Comparison of ENCODE assay signal across 8 cellular contexts in the genomic region with DNA sequence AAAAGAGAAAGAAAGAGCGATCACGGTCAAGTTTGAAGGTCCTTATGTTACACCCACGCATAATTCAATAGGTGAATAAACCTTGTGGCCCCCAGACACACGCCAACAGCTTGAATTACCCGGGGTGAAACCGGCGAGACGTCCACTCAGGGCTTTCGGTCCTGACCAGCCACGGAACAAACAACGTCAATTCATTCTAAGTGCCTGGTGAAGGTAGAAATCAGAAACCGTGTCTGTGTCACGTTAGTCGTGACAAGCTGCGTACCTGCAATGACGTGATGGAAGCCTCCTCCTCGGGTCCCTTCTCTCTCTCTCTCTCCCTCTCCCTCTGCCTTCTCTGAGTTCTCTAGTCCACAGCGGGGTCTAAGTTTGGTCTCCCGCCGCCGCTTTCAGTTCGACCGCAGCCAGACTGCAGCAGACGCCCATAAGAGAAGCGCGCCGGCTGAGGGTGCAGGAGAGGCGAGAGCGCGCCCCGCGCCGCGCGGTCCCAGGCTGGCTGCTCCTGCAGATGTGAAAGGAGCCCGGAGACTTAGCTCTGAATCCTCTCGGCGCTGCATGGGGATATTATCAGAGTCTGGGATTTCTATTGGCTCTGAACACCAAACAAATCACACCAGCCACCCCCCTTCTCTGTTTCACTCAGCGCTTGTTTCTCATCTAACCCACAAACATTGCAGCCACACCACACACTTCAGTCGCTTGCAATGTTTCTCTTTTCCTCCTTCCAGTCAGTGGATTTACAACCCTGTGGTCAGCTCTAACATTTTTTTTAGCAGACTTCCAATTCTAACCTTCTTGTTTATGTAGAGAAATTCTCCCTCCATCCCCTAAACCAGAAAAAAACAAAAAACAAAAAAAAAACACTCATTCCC. TPM values are rescaled to one million over a fixed set of nuclear protein-coding genes. Genes with fewer than 3 reads are reported as not detected.
DNase-seq lines count a peak whose midpoint lies in the region; ATAC-seq and TF ChIP-seq lines count a peak whose summit lies in the region.

A gene (minus strand): TSS at position 537 of the 872 bp plus-strand sequence. CDS start 118,680 bp downstream, outside the sequence.

- no peaks in the 10 kb centered on the region for H3K36me3 Mint-ChIP-seq in T-helper 2 cell treated with Interferon-gamma antibody and Interleukin-4, amounts not matched to agents 5 μg/mL and 100 μg/mL, for 36 hours (ENCODE audit: low read depth)

- no peak for TF ChIP-seq CTCF in cardiac fibroblast (IDR thresholded peaks at IDR 0.05; ENCODE audit: low read depth, low read length)

- H3K27me3 Mint-ChIP-seq in T-helper 2 cell treated with Interferon-gamma antibody and Interleukin-4, amounts not matched to agents 5 μg/mL and 100 μg/mL, for 36 hours (ENCODE audit: low read depth) = peaks cover 43% of the 10 kb centered on the region

- H3K4me3 Mint-ChIP-seq in T-helper 2 cell treated with Interferon-gamma antibody and Interleukin-4, amounts not matched to agents 5 μg/mL and 100 μg/mL, for 36 hours = peak within 1 kb of the TSS; percentile 90

- no peak within 1 kb of the TSS for H3K27ac Mint-ChIP-seq in T-helper 2 cell treated with Interferon-gamma antibody and Interleukin-4, amounts not matched to agents 5 μg/mL and 100 μg/mL, for 36 hours

- peak within 1 kb of the TSS; percentile 50 to 58 for H3K4me3 ChIP-seq in cardiac fibroblast (replicated peaks in 1 of 2; ENCODE audit: low read depth in 2 of 2, low read length in 2 of 2)

- no peaks in the 10 kb centered on the region for H3K9me3 Mint-ChIP-seq in T-helper 2 cell treated with Interferon-gamma antibody and Interleukin-4, amounts not matched to agents 5 μg/mL and 100 μg/mL, for 36 hours

- H3K4me1 Mint-ChIP-seq in T-helper 2 cell treated with Interferon-gamma antibody and Interleukin-4, amounts not matched to agents 5 μg/mL and 100 μg/mL, for 36 hours (ENCODE audit: low read depth) = peaks cover 26% of the 10 kb centered on the region

- DNase-seq in DMS53 (lab: John Stamatoyannopoulos, UW) (peak; percentile 74), HT1080 (ENCODE audit: low read depth) (peak; percentile 46), cardiac fibroblast (ENCODE audit: low read depth in 2 of 2) (peak; percentile 45 to 64), kidney glomerular epithelial cell (lab: John Stamatoyannopoulos, UW) (peak; percentile 36), UCSD-AML1 (lab: John Stamatoyannopoulos, UW; ENCODE audit: unreplicated experiment) (no peak)
- peak; percentile 40 for DNase-seq in T-helper 2 cell treated with Interferon-gamma antibody and Interleukin-4, amounts not matched to agents 5 μg/mL and 100 μg/mL, for 36 hours (ENCODE audit: low spot score)
- peak; percentile 15 to 27 (median 21) for DNase-seq in stimulated activated CD4-positive, alpha-beta T cell treated with anti-CD3 and anti-CD28 coated beads, Interleukin-12 subunit alpha, Interleukin-12 subunit beta, amount 100 ng/mL, for 48 hours (ENCODE audit: low read depth in 2 of 3, low spot score in 1 of 3)

- ATAC-seq in GM21447 (IDR thresholded peaks at IDR 0.05; ENCODE audit: unreplicated experiment) = peak; percentile 70

RNA-seq across cellular contexts. Expression of the gene that starts here (rescaled TPM):
- total RNA-seq in HT1080 (2014; rRNA removed; shearing (Covaris generic)) = not detected in 2 replicates
- 0.12 and 0.21 TPM in 2 replicates for polyA plus RNA-seq in HT1080 (2015; cell fraction: cytosol; rRNA removed)
- 0.22 and 0.32 TPM in 2 replicates for polyA plus RNA-seq in HT1080 (2015; cell fraction: nucleus; rRNA removed)

Comparison
In these comparisons a context has a peak if more than half of its experiments do, and no peak if none do; other contexts are left out.
1. Peak in DNase-seq in HT1080; RNA of the gene not detected or under 1 TPM.